ENCODE assay signal across 9 cellular contexts in genomic region chr11:73493838-73494598, GRCh38.
DNase-seq lines count a peak whose midpoint lies in the region; ATAC-seq, FAIRE-seq and TF ChIP-seq lines count a peak whose summit lies in the region.
"Had no signal": no experiment of that assay in that cellular context is flagged by ENCODE, and none has a peak within 500 bp of the region (broad histone marks: within the 10 kb centered on the region; RNA-seq: fewer than 3 reads in every experiment).

No MANE protein-coding gene starts in this region.

- H3K4me3 ChIP-seq in bronchial epithelial cell (ENCODE audit: low read depth, low read length) (no peak overlapping the region), aorta (ENCODE audit: low read length in 2 of 2) (no peak overlapping the region), coronary artery (no peak overlapping the region)

- WGBS in aorta, 2 donors = 36 to 49% methylated on average over 2 of the region's 2 CpGs

- ATAC-seq in aorta (ENCODE audit: low FRiP score) (peak; percentile 73), GM21447 (IDR thresholded peaks at IDR 0.05; ENCODE audit: unreplicated experiment) (no peak)

- H3K27me3 ChIP-seq in bronchial epithelial cell (ENCODE audit: control insufficient read depth, insufficient read depth, low read length) (no peaks in the 10 kb centered on the region), aorta (ENCODE audit: control insufficient read depth in 1 of 2, insufficient read depth in 2 of 2, low read length in 1 of 2) (no peaks in the 10 kb centered on the region)

- H3K27ac ChIP-seq in aorta (ENCODE audit: low read depth in 1 of 2, low read length in 2 of 2) (no peak overlapping the region), coronary artery (peak overlapping the region in 1 of 2 donors; percentile 29)
- H3K27ac ChIP-seq: 22Rv1 had no signal

- peak; percentile 72 for FAIRE-seq in bronchial epithelial cell (lab: Jason Lieb, UNC)

- intact Hi-C loops in aorta (cut with DNase I) = no loop called here

- TF ChIP-seq CTCF in bronchial epithelial cell (IDR thresholded peaks at IDR 0.05; ENCODE audit: insufficient read depth, low read length, severe bottlenecking) (no peak), coronary artery (IDR thresholded peaks at IDR 0.05) (no peak)

- H3K36me3 ChIP-seq in bronchial epithelial cell (ENCODE audit: control insufficient read depth, insufficient read depth, low read length) (no peaks in the 10 kb centered on the region), aorta (ENCODE audit: control insufficient read depth in 1 of 2, insufficient read depth in 2 of 2, low read length in 1 of 2) (no peaks in the 10 kb centered on the region)

- peaks cover 6% of the 10 kb centered on the region in 2 donors for H3K4me1 ChIP-seq in aorta (ENCODE audit: control insufficient read depth in 1 of 2, insufficient read depth in 2 of 2, low read length in 2 of 2)

- DNase-seq in NCI-H2196 (lab: John Stamatoyannopoulos, UW; ENCODE audit: unreplicated experiment) (peak; percentile 31), NCI-H2196 treated with DMSO at 0.1 percent for 48 hours (lab: John Stamatoyannopoulos, UW; ENCODE audit: unreplicated experiment) (no peak), bronchial epithelial cell (ENCODE audit: low read depth) (peak; percentile 82), inferior parietal cortex (ENCODE audit: extremely low spot score) (peak; percentile 8), aorta (no peak), coronary artery (ENCODE audit: low spot score) (no peak), GOT3 (lab: John Stamatoyannopoulos, UW) (no peak)

- no peaks in the 10 kb centered on the region for H3K9me3 ChIP-seq in aorta (ENCODE audit: control insufficient read depth, low read length)

Comparison
In these comparisons a context has a peak if more than half of its experiments do, and no peak if none do; other contexts are left out.
1. DNase-seq: peak in NCI-H2196 (single experiment), bronchial epithelial cell (single experiment) and inferior parietal cortex (single experiment); none in NCI-H2196 treated with DMSO at 0.1 percent for 48 hours (single experiment), aorta (0 of 2), coronary artery (single experiment) and GOT3 (single experiment).